19 cellular contexts compared by ENCODE assay signal in genomic region chr9:133107245-133107722, GRCh38. TPM values are rescaled to one million over a fixed set of nuclear protein-coding genes. Genes with fewer than 3 reads are reported as not detected.
DNase-seq lines count a peak whose midpoint lies in the region; ATAC-seq, FAIRE-seq and TF ChIP-seq lines count a peak whose summit lies in the region.
"Had no signal": no experiment of that assay in that cellular context is flagged by ENCODE, and none has a peak within 500 bp of the region (broad histone marks: within the 10 kb centered on the region; RNA-seq: fewer than 3 reads in every experiment).

No MANE protein-coding gene starts in this region.

- ATAC-seq in left ventricle myocardium superior, result no peak
- ATAC-seq in pancreas, result no peak
- ATAC-seq in HG03175 (IDR thresholded peaks at IDR 0.05; ENCODE audit: unreplicated experiment), result no peak
- ATAC-seq: GM12878 had no signal

- TF ChIP-seq CTCF in left ventricle myocardium inferior (IDR thresholded peaks at IDR 0.05; ENCODE audit: borderline replicate concordance) (no peak), pancreas (IDR thresholded peaks at IDR 0.05) (no peak)

- peaks cover 15% of the 10 kb centered on the region for H3K4me1 ChIP-seq in left ventricle myocardium inferior
- H3K4me1 ChIP-seq in effector memory CD4-positive, alpha-beta T cell (ENCODE audit: control insufficient read depth, insufficient read depth, low read length, poor library complexity, severe bottlenecking), result peaks cover under 1% of the 10 kb centered on the region
- no peaks in the 10 kb centered on the region for H3K4me1 ChIP-seq in pancreas
- no peaks in the 10 kb centered on the region for H3K4me1 ChIP-seq in Karpas-422 (ENCODE audit: low read length)

- FAIRE-seq in pancreas (lab: Jason Lieb, UNC), result no peak
- FAIRE-seq: GM12878, GM18507 had no signal

- H2AFZ ChIP-seq in Karpas-422 (ENCODE audit: low read length), result no peak overlapping the region

- H3K4me3 ChIP-seq in left ventricle myocardium inferior, result no peak overlapping the region
- H3K4me3 ChIP-seq in effector memory CD4-positive, alpha-beta T cell (ENCODE audit: insufficient read depth, low read depth, low read length, poor library complexity, severe bottlenecking), result no peak overlapping the region
- H3K4me3 ChIP-seq in pancreas, result no peak overlapping the region
- H3K4me3 ChIP-seq in Karpas-422 (ENCODE audit: low read length), result no peak overlapping the region
- H3K4me3 ChIP-seq: GM12878, Peyer's patch had no signal

- no peaks in the 10 kb centered on the region for H3K27me3 ChIP-seq in left ventricle myocardium inferior (ENCODE audit: low read depth)
- no peaks in the 10 kb centered on the region for H3K27me3 ChIP-seq in effector memory CD4-positive, alpha-beta T cell (replicated peaks; ENCODE audit: control insufficient read depth, insufficient read depth, low read length, poor library complexity, severe bottlenecking)
- no peaks in the 10 kb centered on the region for H3K27me3 ChIP-seq in pancreas
- H3K27me3 ChIP-seq in Karpas-422 (ENCODE audit: low read length), result no peaks in the 10 kb centered on the region
- H3K27me3 ChIP-seq: Peyer's patch had no signal

- intact Hi-C loops in left ventricle myocardium inferior (cut with micrococcal nuclease), result no loop called here
- intact Hi-C loops in left ventricle myocardium superior (cut with micrococcal nuclease), result no loop called here
- intact Hi-C loops in pancreas (cut with DNase I), result loop anchor here in 1 of 3 donors (5.0 kb wide), 1 partner anchor 35 kb away; no protein-coding TSS in a partner anchor

- H3K9me2 ChIP-seq in Karpas-422 (replicated peaks; ENCODE audit: insufficient read depth, low read length), result no peaks in the 10 kb centered on the region

- peaks cover 92% of the 10 kb centered on the region for H3K36me3 ChIP-seq in left ventricle myocardium inferior
- H3K36me3 ChIP-seq in effector memory CD4-positive, alpha-beta T cell (ENCODE audit: control insufficient read depth, insufficient read depth, low read length), result peaks cover 95% of the 10 kb centered on the region
- peaks cover 4 to 63% (median 43%) of the 10 kb centered on the region in 3 donors for H3K36me3 ChIP-seq in pancreas
- peaks cover 30% of the 10 kb centered on the region for H3K36me3 ChIP-seq in Karpas-422 (ENCODE audit: insufficient read depth, low read length)

- peak; percentile 10 for DNase-seq in left ventricle myocardium inferior
- DNase-seq in left ventricle myocardium superior, result no peak
- no peak for DNase-seq in effector memory CD4-positive, alpha-beta T cell
- peak in 4 of 6 donors; percentile 5 to 58 (median 24) for DNase-seq in pancreas
- DNase-seq in DMS79 treated with DMSO at 0.1 percent for 48 hours (lab: John Stamatoyannopoulos, UW), result no peak
- DNase-seq in Karpas-422, result no peak
- DNase-seq: Calu3; CD4-positive, alpha-beta T cell; H9; IMR-90; MV-4-11; NCI-H1436; NCI-H2029 treated with DMSO at 0.1 percent for 48 hours; NCI-H510A treated with DMSO at 0.1 percent for 48 hours had no signal

- no peak overlapping the region for H3K9ac ChIP-seq in Karpas-422 (ENCODE audit: low read length)

- H3K9me3 ChIP-seq in left ventricle myocardium inferior (replicated peaks), result no peaks in the 10 kb centered on the region
- H3K9me3 ChIP-seq in effector memory CD4-positive, alpha-beta T cell (ENCODE audit: control insufficient read depth, low read length), result no peaks in the 10 kb centered on the region
- H3K9me3 ChIP-seq in pancreas, result no peaks in the 10 kb centered on the region
- H3K9me3 ChIP-seq in Karpas-422 (ENCODE audit: low read length), result no peaks in the 10 kb centered on the region
- H3K9me3 ChIP-seq: Peyer's patch had no signal

- peaks cover 15% of the 10 kb centered on the region; the same call in 1 of the 2 replicates for H4K20me1 ChIP-seq in Karpas-422 (ENCODE audit: insufficient read depth, low read depth, low read length)

- H3K27ac ChIP-seq in left ventricle myocardium inferior (replicated peaks) (no peak overlapping the region), pancreas (no peak overlapping the region), Karpas-422 (ENCODE audit: low read length) (no peak overlapping the region)
- peak overlapping the region; percentile 8 for H3K27ac ChIP-seq in effector memory CD4-positive, alpha-beta T cell (ENCODE audit: insufficient read depth, low read length, poor library complexity, severe bottlenecking)
- H3K27ac ChIP-seq: Peyer's patch had no signal

- H3K4me2 ChIP-seq in Karpas-422 (ENCODE audit: low read depth, low read length, poor library complexity, severe bottlenecking), result no peak overlapping the region

- WGBS in pancreas, 2 donors, result 94 to 99% methylated on average over 13 of the region's 13 CpGs

- H3K79me2 ChIP-seq in Karpas-422 (ENCODE audit: low read length), result peaks cover 7% of the 10 kb centered on the region

RNA-seq across cellular contexts. Expression of gene RALGDS, which starts 13.8 kb away (rescaled TPM):
- total RNA-seq in left ventricle myocardium inferior, result 24.6 TPM
- total RNA-seq in left ventricle myocardium superior, result 33.1 TPM
- total RNA-seq in pancreas, result 10 to 100 TPM; 16.1 to 31.9 (median 20.3) TPM
- polyA plus RNA-seq in pancreas, result 10 to 100 TPM; 56.0 to 69.7 TPM
- 69.2 and 99.2 TPM in 2 replicates for total RNA-seq in Karpas-422 (2014; rRNA removed; shearing (Covaris generic); ENCODE audit: low replicate concordance)

RNA-seq across cellular contexts. Expression of gene CEL, which starts 45.5 kb away (rescaled TPM):
- total RNA-seq in left ventricle myocardium inferior (1.9 TPM), left ventricle myocardium superior (7.2 TPM), pancreas (over 10,000 TPM; 11,290 to 24,413 (median 19,239) TPM)
- 1,000 to 10,000 TPM; 2,560 to 4,565 TPM for polyA plus RNA-seq in pancreas
- total RNA-seq in Karpas-422 (2014; rRNA removed; shearing (Covaris generic); ENCODE audit: low replicate concordance), result 0.19 and 1.9 TPM in 2 replicates

RNA-seq across cellular contexts. Expression of gene GBGT1, which starts 56.4 kb away (rescaled TPM):
- 6.3 TPM for total RNA-seq in left ventricle myocardium inferior
- total RNA-seq in left ventricle myocardium superior, result 6.2 TPM
- 10 to 100 TPM in 1 of 6 donors, 1 to 10 TPM in 5; 1.5 to 11.9 (median 3.1) TPM for total RNA-seq in pancreas
- 1 to 10 TPM; 4.5 to 4.6 TPM for polyA plus RNA-seq in pancreas
- 5.2 TPM in 2 replicates for total RNA-seq in Karpas-422 (2014; rRNA removed; shearing (Covaris generic); ENCODE audit: low replicate concordance)
- total RNA-seq: Calu3, G401 had no signal

Comparison
In these comparisons a context has a peak if more than half of its experiments do, and no peak if none do; other contexts are left out.
1. DNase-seq: peak in left ventricle myocardium inferior (single experiment) and pancreas (4 of 6); none in left ventricle myocardium superior (single experiment), effector memory CD4-positive, alpha-beta T cell (0 of 3), DMS79 treated with DMSO at 0.1 percent for 48 hours (single experiment) and Karpas-422 (single experiment).
2. RNA of gene CEL, which starts 45.5 kb away (total RNA-seq): 11,290 to 24,413 TPM in pancreas; 7.2 TPM in left ventricle myocardium superior (single experiment), 1.9 TPM in left ventricle myocardium inferior (single experiment) and 0.19 to 1.9 TPM in Karpas-422; every median in the first group is over 1,000 times any median in the second.